1 cellular context compared by ENCODE assay signal in the genomic region with DNA sequence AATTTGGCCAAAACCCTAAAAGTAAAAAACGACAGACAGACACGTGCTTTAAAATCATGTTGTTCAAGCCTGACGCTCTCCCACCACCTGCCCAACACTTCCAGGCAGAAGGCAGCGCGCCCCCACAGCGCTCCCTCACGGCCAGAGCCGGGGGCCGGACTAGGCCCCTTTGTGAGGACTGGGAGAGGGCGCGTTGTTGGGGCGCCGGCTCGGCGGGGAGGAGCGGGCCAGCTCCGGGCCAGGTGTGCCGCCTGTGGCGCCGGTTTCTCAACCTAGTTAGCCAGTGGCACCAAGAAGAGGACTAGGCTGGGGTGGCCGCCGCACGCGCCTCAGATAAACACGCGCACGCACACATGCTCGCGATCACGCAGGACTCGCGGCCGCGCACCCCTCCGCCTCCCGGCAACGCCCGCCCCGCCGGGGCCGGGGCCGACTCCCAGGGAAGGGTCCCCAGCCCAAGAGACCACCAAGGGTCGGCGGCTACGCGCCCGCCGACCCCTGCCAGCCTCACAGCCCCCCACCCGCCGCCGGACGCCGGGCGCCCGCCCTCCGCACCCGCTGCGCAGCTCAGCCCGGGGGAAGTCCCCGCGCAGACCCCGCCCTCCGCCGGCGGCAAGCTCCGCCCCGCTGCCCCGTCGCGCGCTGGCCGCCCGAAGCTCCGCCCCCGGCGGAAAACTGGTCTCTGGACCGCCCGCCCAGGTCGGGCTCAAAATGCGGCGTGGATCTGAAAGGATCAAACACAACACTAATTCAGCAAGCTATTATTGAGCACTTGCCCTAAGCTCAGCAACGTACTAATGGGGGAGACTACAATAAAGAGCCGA.
TF ChIP-seq lines count a peak whose summit lies in the region.

A gene (minus strand): TSS at position 584 of the 824 bp plus-strand sequence.

TF ChIP-seq in GM12878, 131 proteins besides CTCF, POLR2A, EP300 and RAD21 (continued from another document and continues in another):
- TF ChIP-seq, protein P1, sequence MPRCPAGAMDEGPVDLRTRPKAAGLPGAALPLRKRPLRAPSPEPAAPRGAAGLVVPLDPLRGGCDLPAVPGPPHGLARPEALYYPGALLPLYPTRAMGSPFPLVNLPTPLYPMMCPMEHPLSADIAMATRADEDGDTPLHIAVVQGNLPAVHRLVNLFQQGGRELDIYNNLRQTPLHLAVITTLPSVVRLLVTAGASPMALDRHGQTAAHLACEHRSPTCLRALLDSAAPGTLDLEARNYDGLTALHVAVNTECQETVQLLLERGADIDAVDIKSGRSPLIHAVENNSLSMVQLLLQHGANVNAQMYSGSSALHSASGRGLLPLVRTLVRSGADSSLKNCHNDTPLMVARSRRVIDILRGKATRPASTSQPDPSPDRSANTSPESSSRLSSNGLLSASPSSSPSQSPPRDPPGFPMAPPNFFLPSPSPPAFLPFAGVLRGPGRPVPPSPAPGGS (IDR thresholded peaks at IDR 0.05; ENCODE audit: borderline replicate concordance, insufficient read depth, low read depth, low read length, poor library complexity, severe bottlenecking) = no peak
- no peak for TF ChIP-seq ZNF207 (IDR thresholded peaks at IDR 0.05; ENCODE audit: borderline replicate concordance)
- no peak for TF ChIP-seq POLR2AphosphoS2 (IDR thresholded peaks at IDR 0.05; ENCODE audit: low read depth, low read length)
- 0 out of 2 replicates have a peak, but pooled peaks have one; percentile 26 for TF ChIP-seq ZNF217 (IDR thresholded peaks at IDR 0.05)
- no peak for TF ChIP-seq JUNB (IDR thresholded peaks at IDR 0.05)
- TF ChIP-seq, protein P2, sequence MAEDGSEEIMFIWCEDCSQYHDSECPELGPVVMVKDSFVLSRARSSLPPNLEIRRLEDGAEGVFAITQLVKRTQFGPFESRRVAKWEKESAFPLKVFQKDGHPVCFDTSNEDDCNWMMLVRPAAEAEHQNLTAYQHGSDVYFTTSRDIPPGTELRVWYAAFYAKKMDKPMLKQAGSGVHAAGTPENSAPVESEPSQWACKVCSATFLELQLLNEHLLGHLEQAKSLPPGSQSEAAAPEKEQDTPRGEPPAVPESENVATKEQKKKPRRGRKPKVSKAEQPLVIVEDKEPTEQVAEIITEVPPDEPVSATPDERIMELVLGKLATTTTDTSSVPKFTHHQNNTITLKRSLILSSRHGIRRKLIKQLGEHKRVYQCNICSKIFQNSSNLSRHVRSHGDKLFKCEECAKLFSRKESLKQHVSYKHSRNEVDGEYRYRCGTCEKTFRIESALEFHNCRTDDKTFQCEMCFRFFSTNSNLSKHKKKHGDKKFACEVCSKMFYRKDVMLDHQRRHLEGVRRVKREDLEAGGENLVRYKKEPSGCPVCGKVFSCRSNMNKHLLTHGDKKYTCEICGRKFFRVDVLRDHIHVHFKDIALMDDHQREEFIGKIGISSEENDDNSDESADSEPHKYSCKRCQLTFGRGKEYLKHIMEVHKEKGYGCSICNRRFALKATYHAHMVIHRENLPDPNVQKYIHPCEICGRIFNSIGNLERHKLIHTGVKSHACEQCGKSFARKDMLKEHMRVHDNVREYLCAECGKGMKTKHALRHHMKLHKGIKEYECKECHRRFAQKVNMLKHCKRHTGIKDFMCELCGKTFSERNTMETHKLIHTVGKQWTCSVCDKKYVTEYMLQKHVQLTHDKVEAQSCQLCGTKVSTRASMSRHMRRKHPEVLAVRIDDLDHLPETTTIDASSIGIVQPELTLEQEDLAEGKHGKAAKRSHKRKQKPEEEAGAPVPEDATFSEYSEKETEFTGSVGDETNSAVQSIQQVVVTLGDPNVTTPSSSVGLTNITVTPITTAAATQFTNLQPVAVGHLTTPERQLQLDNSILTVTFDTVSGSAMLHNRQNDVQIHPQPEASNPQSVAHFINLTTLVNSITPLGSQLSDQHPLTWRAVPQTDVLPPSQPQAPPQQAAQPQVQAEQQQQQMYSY (CRISPR knock-in tag; IDR thresholded peaks at IDR 0.05) = no peak
- TF ChIP-seq, protein P3, sequence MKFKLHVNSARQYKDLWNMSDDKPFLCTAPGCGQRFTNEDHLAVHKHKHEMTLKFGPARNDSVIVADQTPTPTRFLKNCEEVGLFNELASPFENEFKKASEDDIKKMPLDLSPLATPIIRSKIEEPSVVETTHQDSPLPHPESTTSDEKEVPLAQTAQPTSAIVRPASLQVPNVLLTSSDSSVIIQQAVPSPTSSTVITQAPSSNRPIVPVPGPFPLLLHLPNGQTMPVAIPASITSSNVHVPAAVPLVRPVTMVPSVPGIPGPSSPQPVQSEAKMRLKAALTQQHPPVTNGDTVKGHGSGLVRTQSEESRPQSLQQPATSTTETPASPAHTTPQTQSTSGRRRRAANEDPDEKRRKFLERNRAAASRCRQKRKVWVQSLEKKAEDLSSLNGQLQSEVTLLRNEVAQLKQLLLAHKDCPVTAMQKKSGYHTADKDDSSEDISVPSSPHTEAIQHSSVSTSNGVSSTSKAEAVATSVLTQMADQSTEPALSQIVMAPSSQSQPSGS (IDR thresholded peaks at IDR 0.05; ENCODE audit: low read length) = no peak
- TF ChIP-seq BRCA1 (IDR thresholded peaks at IDR 0.05; ENCODE audit: low read depth, low read length) = no peak
- 0 out of 2 replicates have a peak, but pooled peaks have one; percentile 25 for TF ChIP-seq EED (IDR thresholded peaks at IDR 0.05; ENCODE audit: low read depth)
- peak; percentile 24 to 87; a peak in 3 of 4 replicates for TF ChIP-seq BHLHE40 (IDR thresholded peaks at IDR 0.05; ENCODE audit: borderline replicate concordance in 1 of 2, low read depth in 2 of 2, low read length in 1 of 2)
- TF ChIP-seq EZH2 (IDR thresholded peaks at IDR 0.05; ENCODE audit: borderline replicate concordance, control insufficient read depth, low read depth, low read length) = no peak
- no peak for TF ChIP-seq FOS (IDR thresholded peaks at IDR 0.05; ENCODE audit: borderline replicate concordance, extremely low read depth, insufficient read length)
- TF ChIP-seq, protein P4, sequence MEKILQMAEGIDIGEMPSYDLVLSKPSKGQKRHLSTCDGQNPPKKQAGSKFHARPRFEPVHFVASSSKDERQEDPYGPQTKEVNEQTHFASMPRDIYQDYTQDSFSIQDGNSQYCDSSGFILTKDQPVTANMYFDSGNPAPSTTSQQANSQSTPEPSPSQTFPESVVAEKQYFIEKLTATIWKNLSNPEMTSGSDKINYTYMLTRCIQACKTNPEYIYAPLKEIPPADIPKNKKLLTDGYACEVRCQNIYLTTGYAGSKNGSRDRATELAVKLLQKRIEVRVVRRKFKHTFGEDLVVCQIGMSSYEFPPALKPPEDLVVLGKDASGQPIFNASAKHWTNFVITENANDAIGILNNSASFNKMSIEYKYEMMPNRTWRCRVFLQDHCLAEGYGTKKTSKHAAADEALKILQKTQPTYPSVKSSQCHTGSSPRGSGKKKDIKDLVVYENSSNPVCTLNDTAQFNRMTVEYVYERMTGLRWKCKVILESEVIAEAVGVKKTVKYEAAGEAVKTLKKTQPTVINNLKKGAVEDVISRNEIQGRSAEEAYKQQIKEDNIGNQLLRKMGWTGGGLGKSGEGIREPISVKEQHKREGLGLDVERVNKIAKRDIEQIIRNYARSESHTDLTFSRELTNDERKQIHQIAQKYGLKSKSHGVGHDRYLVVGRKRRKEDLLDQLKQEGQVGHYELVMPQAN (conservative IDR thresholded peaks at IDR 0.05) = peak; percentile 68
- TF ChIP-seq RUNX3 (IDR thresholded peaks at IDR 0.05; ENCODE audit: low read length) = no peak; the same call in 1 of the 2 replicates
- TF ChIP-seq CEBPB (IDR thresholded peaks at IDR 0.05; ENCODE audit: borderline replicate concordance in 1 of 2, low read depth in 2 of 2, low read length in 2 of 2) = no peak
- TF ChIP-seq MEF2B (IDR thresholded peaks at IDR 0.05; ENCODE audit: partially characterized antibody, poor library complexity, severe bottlenecking) = no peak
- 0 out of 2 replicates have a peak, but pooled peaks have one; percentile 11 for TF ChIP-seq MTA2 (IDR thresholded peaks at IDR 0.05; ENCODE audit: low read depth)
- no peak for TF ChIP-seq WRNIP1 (IDR thresholded peaks at IDR 0.05; ENCODE audit: borderline replicate concordance, low read depth, low read length)
- TF ChIP-seq, protein P5, sequence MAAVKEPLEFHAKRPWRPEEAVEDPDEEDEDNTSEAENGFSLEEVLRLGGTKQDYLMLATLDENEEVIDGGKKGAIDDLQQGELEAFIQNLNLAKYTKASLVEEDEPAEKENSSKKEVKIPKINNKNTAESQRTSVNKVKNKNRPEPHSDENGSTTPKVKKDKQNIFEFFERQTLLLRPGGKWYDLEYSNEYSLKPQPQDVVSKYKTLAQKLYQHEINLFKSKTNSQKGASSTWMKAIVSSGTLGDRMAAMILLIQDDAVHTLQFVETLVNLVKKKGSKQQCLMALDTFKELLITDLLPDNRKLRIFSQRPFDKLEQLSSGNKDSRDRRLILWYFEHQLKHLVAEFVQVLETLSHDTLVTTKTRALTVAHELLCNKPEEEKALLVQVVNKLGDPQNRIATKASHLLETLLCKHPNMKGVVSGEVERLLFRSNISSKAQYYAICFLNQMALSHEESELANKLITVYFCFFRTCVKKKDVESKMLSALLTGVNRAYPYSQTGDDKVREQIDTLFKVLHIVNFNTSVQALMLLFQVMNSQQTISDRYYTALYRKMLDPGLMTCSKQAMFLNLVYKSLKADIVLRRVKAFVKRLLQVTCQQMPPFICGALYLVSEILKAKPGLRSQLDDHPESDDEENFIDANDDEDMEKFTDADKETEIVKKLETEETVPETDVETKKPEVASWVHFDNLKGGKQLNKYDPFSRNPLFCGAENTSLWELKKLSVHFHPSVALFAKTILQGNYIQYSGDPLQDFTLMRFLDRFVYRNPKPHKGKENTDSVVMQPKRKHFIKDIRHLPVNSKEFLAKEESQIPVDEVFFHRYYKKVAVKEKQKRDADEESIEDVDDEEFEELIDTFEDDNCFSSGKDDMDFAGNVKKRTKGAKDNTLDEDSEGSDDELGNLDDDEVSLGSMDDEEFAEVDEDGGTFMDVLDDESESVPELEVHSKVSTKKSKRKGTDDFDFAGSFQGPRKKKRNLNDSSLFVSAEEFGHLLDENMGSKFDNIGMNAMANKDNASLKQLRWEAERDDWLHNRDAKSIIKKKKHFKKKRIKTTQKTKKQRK (IDR thresholded peaks at IDR 0.05; ENCODE audit: low read depth, low read length) = no peak
- TF ChIP-seq, protein P6, sequence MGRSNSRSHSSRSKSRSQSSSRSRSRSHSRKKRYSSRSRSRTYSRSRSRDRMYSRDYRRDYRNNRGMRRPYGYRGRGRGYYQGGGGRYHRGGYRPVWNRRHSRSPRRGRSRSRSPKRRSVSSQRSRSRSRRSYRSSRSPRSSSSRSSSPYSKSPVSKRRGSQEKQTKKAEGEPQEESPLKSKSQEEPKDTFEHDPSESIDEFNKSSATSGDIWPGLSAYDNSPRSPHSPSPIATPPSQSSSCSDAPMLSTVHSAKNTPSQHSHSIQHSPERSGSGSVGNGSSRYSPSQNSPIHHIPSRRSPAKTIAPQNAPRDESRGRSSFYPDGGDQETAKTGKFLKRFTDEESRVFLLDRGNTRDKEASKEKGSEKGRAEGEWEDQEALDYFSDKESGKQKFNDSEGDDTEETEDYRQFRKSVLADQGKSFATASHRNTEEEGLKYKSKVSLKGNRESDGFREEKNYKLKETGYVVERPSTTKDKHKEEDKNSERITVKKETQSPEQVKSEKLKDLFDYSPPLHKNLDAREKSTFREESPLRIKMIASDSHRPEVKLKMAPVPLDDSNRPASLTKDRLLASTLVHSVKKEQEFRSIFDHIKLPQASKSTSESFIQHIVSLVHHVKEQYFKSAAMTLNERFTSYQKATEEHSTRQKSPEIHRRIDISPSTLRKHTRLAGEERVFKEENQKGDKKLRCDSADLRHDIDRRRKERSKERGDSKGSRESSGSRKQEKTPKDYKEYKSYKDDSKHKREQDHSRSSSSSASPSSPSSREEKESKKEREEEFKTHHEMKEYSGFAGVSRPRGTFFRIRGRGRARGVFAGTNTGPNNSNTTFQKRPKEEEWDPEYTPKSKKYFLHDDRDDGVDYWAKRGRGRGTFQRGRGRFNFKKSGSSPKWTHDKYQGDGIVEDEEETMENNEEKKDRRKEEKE (IDR thresholded peaks at IDR 0.05) = no peak
- no peak for TF ChIP-seq NR2C2 (IDR thresholded peaks at IDR 0.05; ENCODE audit: borderline replicate concordance, control insufficient read depth, insufficient read length, low read depth)
- no peak for TF ChIP-seq RAD51 (IDR thresholded peaks at IDR 0.05)
- no peak for TF ChIP-seq ZNF24 (IDR thresholded peaks at IDR 0.05)
- TF ChIP-seq MEF2A (IDR thresholded peaks at IDR 0.05; ENCODE audit: insufficient read depth, low read depth, low read length) = no peak
- TF ChIP-seq HDAC6 (IDR thresholded peaks at IDR 0.05; ENCODE audit: unreplicated experiment) = no peak
- TF ChIP-seq ESRRA (IDR thresholded peaks at IDR 0.05; ENCODE audit: low read length) = no peak
- TF ChIP-seq MXI1 (IDR thresholded peaks at IDR 0.05; ENCODE audit: low read depth, low read length) = peak; percentile 36; the same call in 1 of the 2 replicates
- peak; percentile 47; the same call in 1 of the 2 replicates for TF ChIP-seq PAX5 (IDR thresholded peaks at IDR 0.05; ENCODE audit: borderline replicate concordance, low read depth, low read length)
- TF ChIP-seq KLF5 (IDR thresholded peaks at IDR 0.05; ENCODE audit: partially characterized antibody) = no peak
- no peak for TF ChIP-seq RCOR1 (conservative IDR thresholded peaks at IDR 0.05; ENCODE audit: low read depth, low read length)
- no peak for TF ChIP-seq FOXM1 (IDR thresholded peaks at IDR 0.05; ENCODE audit: low read depth, low read length)
- TF ChIP-seq, protein P7, sequence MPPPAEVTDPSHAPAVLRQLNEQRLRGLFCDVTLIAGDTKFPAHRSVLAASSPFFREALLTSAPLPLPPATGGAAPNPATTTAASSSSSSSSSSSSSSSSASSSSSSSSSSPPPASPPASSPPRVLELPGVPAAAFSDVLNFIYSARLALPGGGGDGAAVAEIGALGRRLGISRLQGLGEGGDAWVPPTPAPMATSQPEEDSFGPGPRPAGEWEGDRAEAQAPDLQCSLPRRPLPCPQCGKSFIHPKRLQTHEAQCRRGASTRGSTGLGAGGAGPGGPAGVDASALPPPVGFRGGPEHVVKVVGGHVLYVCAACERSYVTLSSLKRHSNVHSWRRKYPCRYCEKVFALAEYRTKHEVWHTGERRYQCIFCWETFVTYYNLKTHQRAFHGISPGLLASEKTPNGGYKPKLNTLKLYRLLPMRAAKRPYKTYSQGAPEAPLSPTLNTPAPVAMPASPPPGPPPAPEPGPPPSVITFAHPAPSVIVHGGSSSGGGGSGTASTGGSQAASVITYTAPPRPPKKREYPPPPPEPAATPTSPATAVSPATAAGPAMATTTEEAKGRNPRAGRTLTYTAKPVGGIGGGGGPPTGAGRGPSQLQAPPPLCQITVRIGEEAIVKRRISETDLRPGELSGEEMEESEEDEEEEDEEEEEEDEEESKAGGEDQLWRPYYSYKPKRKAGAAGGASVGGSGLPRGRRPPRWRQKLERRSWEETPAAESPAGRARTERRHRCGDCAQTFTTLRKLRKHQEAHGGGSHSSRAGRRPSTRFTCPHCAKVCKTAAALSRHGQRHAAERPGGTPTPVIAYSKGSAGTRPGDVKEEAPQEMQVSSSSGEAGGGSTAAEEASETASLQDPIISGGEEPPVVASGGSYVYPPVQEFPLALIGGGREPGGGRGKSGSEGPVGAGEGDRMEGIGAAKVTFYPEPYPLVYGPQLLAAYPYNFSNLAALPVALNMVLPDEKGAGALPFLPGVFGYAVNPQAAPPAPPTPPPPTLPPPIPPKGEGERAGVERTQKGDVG (CRISPR knock-in tag; IDR thresholded peaks at IDR 0.05) = no peak
- 0 out of 2 replicates have a peak, but pooled peaks have one; percentile 22 for TF ChIP-seq CREM (IDR thresholded peaks at IDR 0.05; ENCODE audit: low read depth)
- no peak for TF ChIP-seq NFXL1 (IDR thresholded peaks at IDR 0.05; ENCODE audit: borderline replicate concordance)
- peak; percentile 41; the same call in 1 of the 2 replicates for TF ChIP-seq CHD2 (IDR thresholded peaks at IDR 0.05; ENCODE audit: borderline replicate concordance, low read depth, low read length)
- TF ChIP-seq ZBED1 (IDR thresholded peaks at IDR 0.05; ENCODE audit: borderline replicate concordance) = no peak
